1 cellular context compared by ENCODE assay signal in genomic region chr4:95778666-95779065, GRCh38.
TF ChIP-seq lines count a peak whose summit lies in the region.

No MANE protein-coding gene starts in this region.

TF ChIP-seq in HepG2, 621 proteins besides CTCF, POLR2A, EP300 and RAD21 (continued from another document):
- TF ChIP-seq DMTF1 (CRISPR knock-in tag; IDR thresholded peaks at IDR 0.05), result no peak
- peak; percentile 43 to 79 for TF ChIP-seq MAFK (conservative IDR thresholded peaks at IDR 0.05 in 1 of 2, IDR thresholded peaks at IDR 0.05 in 1 of 2; ENCODE audit: low read length in 2 of 2)
- TF ChIP-seq MAFF (IDR thresholded peaks at IDR 0.05; ENCODE audit: low read depth, low read length), result peak; percentile 65
- TF ChIP-seq ZNF335 (CRISPR knock-in tag; IDR thresholded peaks at IDR 0.05), result no peak
- no peak for TF ChIP-seq PAX8 (CRISPR knock-in tag; IDR thresholded peaks at IDR 0.05; ENCODE audit: borderline replicate concordance)
